Comparison of ENCODE assay signal across 1 cellular context in the genomic region with DNA sequence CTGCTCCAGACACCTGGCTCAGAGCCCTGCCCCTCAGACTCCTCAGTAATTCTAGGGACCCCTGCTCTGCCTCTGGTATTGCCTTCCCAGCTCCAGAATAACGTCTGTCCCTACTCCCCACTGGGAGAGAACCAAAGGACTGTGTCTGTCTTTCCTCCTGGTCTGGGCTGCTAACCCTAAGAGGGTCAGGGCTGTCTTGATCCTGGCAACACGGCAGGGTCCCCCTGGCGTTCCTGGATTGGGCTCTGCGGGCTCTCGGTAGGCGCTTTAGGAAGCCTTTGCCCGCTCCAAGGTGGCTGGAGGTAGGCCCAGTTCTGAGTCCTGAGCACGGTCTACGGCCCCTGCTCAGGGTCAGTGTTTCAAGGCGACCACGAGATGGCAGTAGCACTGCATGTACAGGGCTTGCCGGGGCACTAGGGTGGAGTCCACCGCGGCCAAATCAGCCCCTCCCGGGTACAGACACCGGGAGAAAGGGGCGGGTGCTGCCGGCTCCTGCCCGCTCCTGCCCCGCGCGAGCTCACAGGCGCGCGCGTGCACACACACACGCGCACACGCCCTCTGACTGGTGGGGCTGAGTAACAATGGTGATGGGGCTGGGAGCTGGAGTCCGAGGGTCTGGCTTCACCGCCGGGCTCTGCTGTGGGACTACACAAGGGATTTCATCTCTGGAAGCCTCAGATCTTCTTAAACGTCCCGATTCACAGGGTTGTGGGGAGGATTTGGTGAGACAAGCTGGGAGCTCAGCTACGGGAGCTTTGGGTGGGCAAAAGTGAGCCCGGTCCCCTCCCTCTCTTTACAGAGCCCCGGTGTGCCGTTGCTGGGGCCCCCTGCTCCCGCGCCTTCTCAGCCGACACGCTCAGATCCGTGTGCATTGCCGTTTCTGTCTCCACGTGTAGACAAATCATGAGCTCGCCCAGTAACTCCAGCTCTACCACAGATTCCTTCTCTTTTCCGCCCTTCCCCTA.
TF ChIP-seq lines count a peak whose summit lies in the region.

No MANE protein-coding gene starts in this region.

TF ChIP-seq in HepG2, 621 proteins besides CTCF, POLR2A, EP300 and RAD21 (continued from another document):
- TF ChIP-seq HOXA9 (CRISPR knock-in tag; IDR thresholded peaks at IDR 0.05; ENCODE audit: borderline replicate concordance), result no peak
- no peak for TF ChIP-seq RNF2 (conservative IDR thresholded peaks at IDR 0.05; ENCODE audit: low read depth)
- TF ChIP-seq, protein P1, sequence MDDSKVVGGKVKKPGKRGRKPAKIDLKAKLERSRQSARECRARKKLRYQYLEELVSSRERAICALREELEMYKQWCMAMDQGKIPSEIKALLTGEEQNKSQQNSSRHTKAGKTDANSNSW (CRISPR knock-in tag; IDR thresholded peaks at IDR 0.05; ENCODE audit: borderline replicate concordance), result no peak
- TF ChIP-seq ZC3H13 (CRISPR knock-in tag; IDR thresholded peaks at IDR 0.05), result no peak
- TF ChIP-seq, protein P2, sequence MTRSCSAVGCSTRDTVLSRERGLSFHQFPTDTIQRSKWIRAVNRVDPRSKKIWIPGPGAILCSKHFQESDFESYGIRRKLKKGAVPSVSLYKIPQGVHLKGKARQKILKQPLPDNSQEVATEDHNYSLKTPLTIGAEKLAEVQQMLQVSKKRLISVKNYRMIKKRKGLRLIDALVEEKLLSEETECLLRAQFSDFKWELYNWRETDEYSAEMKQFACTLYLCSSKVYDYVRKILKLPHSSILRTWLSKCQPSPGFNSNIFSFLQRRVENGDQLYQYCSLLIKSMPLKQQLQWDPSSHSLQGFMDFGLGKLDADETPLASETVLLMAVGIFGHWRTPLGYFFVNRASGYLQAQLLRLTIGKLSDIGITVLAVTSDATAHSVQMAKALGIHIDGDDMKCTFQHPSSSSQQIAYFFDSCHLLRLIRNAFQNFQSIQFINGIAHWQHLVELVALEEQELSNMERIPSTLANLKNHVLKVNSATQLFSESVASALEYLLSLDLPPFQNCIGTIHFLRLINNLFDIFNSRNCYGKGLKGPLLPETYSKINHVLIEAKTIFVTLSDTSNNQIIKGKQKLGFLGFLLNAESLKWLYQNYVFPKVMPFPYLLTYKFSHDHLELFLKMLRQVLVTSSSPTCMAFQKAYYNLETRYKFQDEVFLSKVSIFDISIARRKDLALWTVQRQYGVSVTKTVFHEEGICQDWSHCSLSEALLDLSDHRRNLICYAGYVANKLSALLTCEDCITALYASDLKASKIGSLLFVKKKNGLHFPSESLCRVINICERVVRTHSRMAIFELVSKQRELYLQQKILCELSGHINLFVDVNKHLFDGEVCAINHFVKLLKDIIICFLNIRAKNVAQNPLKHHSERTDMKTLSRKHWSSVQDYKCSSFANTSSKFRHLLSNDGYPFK (CRISPR knock-in tag; IDR thresholded peaks at IDR 0.05; ENCODE audit: borderline replicate concordance), result no peak
- TF ChIP-seq ZNF256 (CRISPR knock-in tag; conservative IDR thresholded peaks at IDR 0.05), result no peak
- 0 out of 2 replicates have a peak, but pooled peaks have one; percentile 23 for TF ChIP-seq MXD4 (CRISPR knock-in tag; IDR thresholded peaks at IDR 0.05)
- TF ChIP-seq, protein P3, sequence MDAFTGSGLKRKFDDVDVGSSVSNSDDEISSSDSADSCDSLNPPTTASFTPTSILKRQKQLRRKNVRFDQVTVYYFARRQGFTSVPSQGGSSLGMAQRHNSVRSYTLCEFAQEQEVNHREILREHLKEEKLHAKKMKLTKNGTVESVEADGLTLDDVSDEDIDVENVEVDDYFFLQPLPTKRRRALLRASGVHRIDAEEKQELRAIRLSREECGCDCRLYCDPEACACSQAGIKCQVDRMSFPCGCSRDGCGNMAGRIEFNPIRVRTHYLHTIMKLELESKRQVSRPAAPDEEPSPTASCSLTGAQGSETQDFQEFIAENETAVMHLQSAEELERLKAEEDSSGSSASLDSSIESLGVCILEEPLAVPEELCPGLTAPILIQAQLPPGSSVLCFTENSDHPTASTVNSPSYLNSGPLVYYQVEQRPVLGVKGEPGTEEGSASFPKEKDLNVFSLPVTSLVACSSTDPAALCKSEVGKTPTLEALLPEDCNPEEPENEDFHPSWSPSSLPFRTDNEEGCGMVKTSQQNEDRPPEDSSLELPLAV (CRISPR knock-in tag; conservative IDR thresholded peaks at IDR 0.05; ENCODE audit: low read depth), result no peak
- TF ChIP-seq ZNF263 (CRISPR knock-in tag; IDR thresholded peaks at IDR 0.05), result 0 out of 2 replicates have a peak, but pooled peaks have one; percentile 15
- TF ChIP-seq, protein P4, sequence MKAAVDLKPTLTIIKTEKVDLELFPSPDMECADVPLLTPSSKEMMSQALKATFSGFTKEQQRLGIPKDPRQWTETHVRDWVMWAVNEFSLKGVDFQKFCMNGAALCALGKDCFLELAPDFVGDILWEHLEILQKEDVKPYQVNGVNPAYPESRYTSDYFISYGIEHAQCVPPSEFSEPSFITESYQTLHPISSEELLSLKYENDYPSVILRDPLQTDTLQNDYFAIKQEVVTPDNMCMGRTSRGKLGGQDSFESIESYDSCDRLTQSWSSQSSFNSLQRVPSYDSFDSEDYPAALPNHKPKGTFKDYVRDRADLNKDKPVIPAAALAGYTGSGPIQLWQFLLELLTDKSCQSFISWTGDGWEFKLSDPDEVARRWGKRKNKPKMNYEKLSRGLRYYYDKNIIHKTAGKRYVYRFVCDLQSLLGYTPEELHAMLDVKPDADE (CRISPR knock-in tag; IDR thresholded peaks at IDR 0.05), result no peak
- TF ChIP-seq ZNF30 (CRISPR knock-in tag; IDR thresholded peaks at IDR 0.05), result no peak
- no peak for TF ChIP-seq ZNF883 (CRISPR knock-in tag; IDR thresholded peaks at IDR 0.05; ENCODE audit: not compliant biosample characterization)
- TF ChIP-seq SOX6 (IDR thresholded peaks at IDR 0.05), result no peak
- TF ChIP-seq SOX6 (CRISPR knock-in tag; IDR thresholded peaks at IDR 0.05), result peak; percentile 46; the same call in 1 of the 2 replicates
- no peak for TF ChIP-seq ZFP36L1 (CRISPR knock-in tag; IDR thresholded peaks at IDR 0.05)
- no peak for TF ChIP-seq ZNF841 (CRISPR knock-in tag; IDR thresholded peaks at IDR 0.05; ENCODE audit: borderline replicate concordance)
- TF ChIP-seq ZSCAN30 (CRISPR knock-in tag; IDR thresholded peaks at IDR 0.05), result no peak
- TF ChIP-seq, protein P5, sequence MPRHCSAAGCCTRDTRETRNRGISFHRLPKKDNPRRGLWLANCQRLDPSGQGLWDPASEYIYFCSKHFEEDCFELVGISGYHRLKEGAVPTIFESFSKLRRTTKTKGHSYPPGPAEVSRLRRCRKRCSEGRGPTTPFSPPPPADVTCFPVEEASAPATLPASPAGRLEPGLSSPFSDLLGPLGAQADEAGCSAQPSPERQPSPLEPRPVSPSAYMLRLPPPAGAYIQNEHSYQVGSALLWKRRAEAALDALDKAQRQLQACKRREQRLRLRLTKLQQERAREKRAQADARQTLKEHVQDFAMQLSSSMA (CRISPR knock-in tag; IDR thresholded peaks at IDR 0.05), result no peak
- TF ChIP-seq CENPT (CRISPR knock-in tag; IDR thresholded peaks at IDR 0.05; ENCODE audit: low read depth), result no peak
- no peak; the same call in 1 of the 2 replicates for TF ChIP-seq ZNF616 (CRISPR knock-in tag; IDR thresholded peaks at IDR 0.05; ENCODE audit: low read depth)
- TF ChIP-seq ZFP37 (CRISPR knock-in tag; IDR thresholded peaks at IDR 0.05; ENCODE audit: borderline replicate concordance), result peak; percentile 58; the same call in 1 of the 2 replicates
- TF ChIP-seq THYN1 (CRISPR knock-in tag; IDR thresholded peaks at IDR 0.05; ENCODE audit: borderline replicate concordance, low read depth), result no peak
- TF ChIP-seq STAT5B (CRISPR knock-in tag; IDR thresholded peaks at IDR 0.05), result no peak
- 0 out of 2 replicates have a peak, but pooled peaks have one; percentile 46 for TF ChIP-seq SATB2 (CRISPR knock-in tag; IDR thresholded peaks at IDR 0.05)
- TF ChIP-seq ZNF558 (CRISPR knock-in tag; IDR thresholded peaks at IDR 0.05; ENCODE audit: borderline replicate concordance), result no peak
- no peak for TF ChIP-seq ZMYM4 (CRISPR knock-in tag; IDR thresholded peaks at IDR 0.05)
- no peak for TF ChIP-seq ZNF205 (CRISPR knock-in tag; IDR thresholded peaks at IDR 0.05)
TF ChIP-seq in HepG2: peak in this region for 176.
